ENCODE assay signal across 14 cellular contexts in genomic region chr10:5560142-5560843, GRCh38. TPM values are rescaled to one million over a fixed set of nuclear protein-coding genes. Genes with fewer than 3 reads are reported as not detected.
DNase-seq lines count a peak whose midpoint lies in the region; ATAC-seq, FAIRE-seq and TF ChIP-seq lines count a peak whose summit lies in the region.
"Had no signal": no experiment of that assay in that cellular context is flagged by ENCODE, and none has a peak within 500 bp of the region (broad histone marks: within the 10 kb centered on the region; RNA-seq: fewer than 3 reads in every experiment).

No MANE protein-coding gene starts in this region.

- POLR2A ChIA-PET in K562 (lab: Yijun Ruan, JAX): interaction anchor here (1.4 kb wide), 1 partner anchor 10 kb away, joined by 4 read pairs; no protein-coding TSS in a partner anchor

- no peak overlapping the region for H3K27ac ChIP-seq in Karpas-422 (ENCODE audit: low read length)
- no peak overlapping the region for H3K27ac ChIP-seq in K562 (ENCODE audit: extremely low read depth, low read depth, low read length)

- H3K27me3 ChIP-seq in Karpas-422 (ENCODE audit: low read length): no peaks in the 10 kb centered on the region
- no peaks in the 10 kb centered on the region for H3K27me3 ChIP-seq in K562 (ENCODE audit: control insufficient read depth in 2 of 2, insufficient read depth in 2 of 2, low read length in 2 of 2)
- H3K27me3 ChIP-seq in skeletal muscle satellite cell (ENCODE audit: control insufficient read depth, insufficient read depth, low read length): no peaks in the 10 kb centered on the region

- H3K79me2 ChIP-seq in Karpas-422 (ENCODE audit: low read length) (no peaks in the 10 kb centered on the region), K562 (ENCODE audit: control insufficient read depth, insufficient read depth, low read length) (no peaks in the 10 kb centered on the region)

- DNase-seq in Karpas-422 (no peak), K562 (ENCODE audit: extremely low read depth in 1 of 4, low spot score in 3 of 4) (peak in 2 of 4 experiments; percentile 29 to 59), left kidney (ENCODE audit: low read depth, low spot score) (peak; percentile 48), SW480 (ENCODE audit: low spot score) (no peak), Kasumi-1 (lab: John Stamatoyannopoulos, UW) (no peak), KBM-7 (no peak)
- DNase-seq in effector CD4-positive, alpha-beta T cell: no peak
- DNase-seq: activated T-cell treated with anti-CD3 and anti-CD28 coated beads, Interleukin-2, amount 50 U/mL, for 1 hour; CD8-positive, alpha-beta T cell; NCI-H2081; NK-92 treated with Interleukin-12 subunit alpha and Interleukin-12 subunit beta, amount 100 ng/mL, for 24 hours; substantia nigra had no signal

- H3K36me3 ChIP-seq in Karpas-422 (ENCODE audit: insufficient read depth, low read length): no peaks in the 10 kb centered on the region
- no peaks in the 10 kb centered on the region for H3K36me3 ChIP-seq in K562 (ENCODE audit: control insufficient read depth, insufficient read depth, low read length)
- H3K36me3 ChIP-seq in skeletal muscle satellite cell (ENCODE audit: insufficient read depth, low read length): no peaks in the 10 kb centered on the region

- TF ChIP-seq RAD21 in K562 (CRISPR knock-in tag; conservative IDR thresholded peaks at IDR 0.05 in 1 of 2, IDR thresholded peaks at IDR 0.05 in 1 of 2): 0 out of 4 replicates have a peak, but pooled peaks of 1 of the 2 experiments have one; percentile 6

- in situ Hi-C loops in K562 (cut with MboI) (no loop called here), KBM-7 (cut with MboI; ENCODE audit: low pct_unique_long_range_greater_than_20kb, low sequenced_read_pairs) (no loop called here)

- intact Hi-C loops in K562 (cut with micrococcal nuclease): no loop called here

- H3K9me1 ChIP-seq in K562 (ENCODE audit: control insufficient read depth, insufficient read depth, low read length): no peaks in the 10 kb centered on the region

- H3K9me3 ChIP-seq in Karpas-422 (ENCODE audit: low read length): no peaks in the 10 kb centered on the region
- no peaks in the 10 kb centered on the region for H3K9me3 ChIP-seq in K562 (replicated peaks; ENCODE audit: control insufficient read depth, insufficient read depth, low read depth, low read length)
- no peaks in the 10 kb centered on the region for H3K9me3 ChIP-seq in skeletal muscle satellite cell (replicated peaks; ENCODE audit: low read length)

- no peaks in the 10 kb centered on the region for H4K20me1 ChIP-seq in Karpas-422 (ENCODE audit: insufficient read depth, low read depth, low read length)
- no peaks in the 10 kb centered on the region for H4K20me1 ChIP-seq in K562 (replicated peaks; ENCODE audit: control insufficient read depth, insufficient read depth, low read length)

- no peak for TF ChIP-seq CTCF in K562 (IDR thresholded peaks at IDR 0.05 in 2 of 3, conservative IDR thresholded peaks at IDR 0.05 in 1 of 3; ENCODE audit: insufficient read depth in 2 of 3, low read depth in 1 of 3, low read length in 3 of 3)

- H3K4me3 ChIP-seq in Karpas-422 (ENCODE audit: low read length): no peak overlapping the region
- H3K4me3 ChIP-seq in K562: no peak overlapping the region
- peak overlapping the region; percentile 33 for H3K4me3 ChIP-seq in skeletal muscle satellite cell (ENCODE audit: low read length)

- H3K4me1 ChIP-seq in Karpas-422 (ENCODE audit: low read length): peaks cover 10% of the 10 kb centered on the region
- peaks cover 43 to 51% of the 10 kb centered on the region in 2 experiments for H3K4me1 ChIP-seq in K562 (replicated peaks in 1 of 2; ENCODE audit: control insufficient read depth in 2 of 2, insufficient read depth in 2 of 2, low read length in 2 of 2)
- H3K4me1 ChIP-seq in skeletal muscle satellite cell (ENCODE audit: control insufficient read depth, insufficient read depth, low read length): peaks cover 39% of the 10 kb centered on the region

- FAIRE-seq in K562 (lab: Jason Lieb, UNC): peak; percentile 74
- FAIRE-seq: GM19239 had no signal

- no peaks in the 10 kb centered on the region for H3K9me2 ChIP-seq in Karpas-422 (replicated peaks; ENCODE audit: insufficient read depth, low read length)

- TF ChIP-seq EP300 in K562 (IDR thresholded peaks at IDR 0.05; ENCODE audit: low read length): peak; percentile 46; the same call in 1 of the 2 replicates

- no peak for TF ChIP-seq POLR2A in K562 (conservative IDR thresholded peaks at IDR 0.05)

- CTCF ChIA-PET in K562 (lab: Yijun Ruan, JAX; ENCODE audit: low intra/inter-chr PET ratio): no interaction called here

- 29% methylated on average over 10 of the region's 10 CpGs for WGBS in K562 (ENCODE audit: insufficient coverage, low coverage, missing lambda C conversion rate)

- peak; percentile 26 for ATAC-seq in K562
- ATAC-seq: CD8-positive, alpha-beta T cell had no signal

- H3K9ac ChIP-seq in Karpas-422 (ENCODE audit: low read length): no peak overlapping the region
- H3K9ac ChIP-seq in K562 (ENCODE audit: insufficient read depth in 1 of 2, low read depth in 2 of 2, low read length in 2 of 2): 0 out of 4 replicates have a peak overlapping the region, but pooled peaks of 1 of the 2 experiments have one; percentile 7
- peak overlapping the region; percentile 44 for H3K9ac ChIP-seq in skeletal muscle satellite cell (ENCODE audit: low read depth, low read length)

- H2AFZ ChIP-seq in Karpas-422 (ENCODE audit: low read length): no peak overlapping the region
- peak overlapping the region; percentile 73; the same call in 1 of the 2 replicates for H2AFZ ChIP-seq in K562 (ENCODE audit: low read depth, low read length)

- H3K4me2 ChIP-seq in Karpas-422 (ENCODE audit: low read depth, low read length, poor library complexity, severe bottlenecking) (peak overlapping the region; percentile 4), K562 (ENCODE audit: insufficient read depth, low read length) (peak overlapping the region; percentile 26), skeletal muscle satellite cell (ENCODE audit: low read length) (peak overlapping the region; percentile 69)

- BruUV-seq in K562 (replicated peaks; lab: Mats Ljungman, UMichigan): no TSS peak

TF ChIP-seq in K562, 482 proteins besides CTCF, POLR2A, EP300 and RAD21 (continues in another document):
- TF ChIP-seq CBFA2T3 (IDR thresholded peaks at IDR 0.05): peak; percentile 73
- peak in 1 of 2 experiments; percentile 61; a peak in 2 of 4 replicates for TF ChIP-seq TBL1XR1 (IDR thresholded peaks at IDR 0.05; ENCODE audit: low read length in 2 of 2)
- no peak for TF ChIP-seq MED1 (CRISPR knock-in tag; IDR thresholded peaks at IDR 0.05; ENCODE audit: borderline replicate concordance)
- no peak for TF ChIP-seq FOXJ3 (CRISPR knock-in tag; IDR thresholded peaks at IDR 0.05)
- peak; percentile 76; the same call in 1 of the 2 replicates for TF ChIP-seq DMBX1 (CRISPR knock-in tag; IDR thresholded peaks at IDR 0.05; ENCODE audit: borderline replicate concordance)
- no peak for TF ChIP-seq ZNF146 (CRISPR knock-in tag; IDR thresholded peaks at IDR 0.05; ENCODE audit: unreplicated experiment)
- TF ChIP-seq ZNF253 (CRISPR knock-in tag; conservative IDR thresholded peaks at IDR 0.05): no peak
- peak; percentile 64 for TF ChIP-seq ZBTB33 (CRISPR knock-in tag; IDR thresholded peaks at IDR 0.05)
- TF ChIP-seq NCOR1 (IDR thresholded peaks at IDR 0.05): peak; percentile 79
- no peak for TF ChIP-seq ZNF655 (CRISPR knock-in tag; IDR thresholded peaks at IDR 0.05)

RNA-seq across cellular contexts. Expression of gene CALML3, which starts 35.5 kb away (rescaled TPM):
- total RNA-seq in Karpas-422 (2014; rRNA removed; shearing (Covaris generic); ENCODE audit: low replicate concordance): not detected in 2 replicates
- total RNA-seq in K562 (2011; cell fraction: chromatin; rRNA removed; ENCODE audit: low replicate concordance): not detected in 2 replicates
- total RNA-seq in K562 (2011; cell fraction: nucleolus; rRNA removed): not detected in 2 replicates
- total RNA-seq in K562 (2011; cell fraction: nucleoplasm; rRNA removed): not detected in 2 replicates
- total RNA-seq in K562 (2014; rRNA removed) (not detected in 2 replicates), K562 (2014; rRNA removed; fragmentation: Illumina TruSeq; extraction: Trizol) (not detected in 2 replicates), K562 (2015; rRNA removed; fragmentation: Illumina TruSeq; extraction: Trizol) (not detected in 2 replicates), K562 (2021) (not detected in 2 replicates)
- polyA plus RNA-seq in K562 (2011; rRNA removed) (not detected in 2 replicates), K562 (2014; fragmentation: Illumina TruSeq; extraction: Trizol) (not detected in 2 replicates), K562 (2014; fragmentation: Nextera tagmentation; extraction: Ambion mirVana) (not detected), K562 (2014; rRNA removed) (not detected in 2 replicates)
- polyA plus RNA-seq in K562 (2011; cell fraction: cytosol; rRNA removed): not detected in 2 replicates
- polyA plus RNA-seq in K562 (2011; cell fraction: nucleus; rRNA removed): not detected in 2 replicates
- polyA plus RNA-seq in K562 (2012): not detected in 2 replicates
- polyA minus RNA-seq in K562 (2011; rRNA and poly(A)+ RNA removed): not detected in 2 replicates
- not detected in 2 replicates for polyA minus RNA-seq in K562 (2011; cell fraction: cytosol; rRNA and poly(A)+ RNA removed)
- polyA minus RNA-seq in K562 (2011; cell fraction: nucleus; rRNA and poly(A)+ RNA removed): not detected in 2 replicates
- not detected in 2 replicates for total RNA-seq in skeletal muscle satellite cell (2012; rRNA removed)
- total RNA-seq: CD8-positive, alpha-beta T cell had no signal

Comparison
In these comparisons a context has a peak if more than half of its experiments do, and no peak if none do; other contexts are left out.
1. H3K4me2 ChIP-seq: peak in every context shown above with its lines; median percentile 69 in skeletal muscle satellite cell; 26 in K562; 4 in Karpas-422.